In genomic region chr1:154208677-154209390, GRCh38 we compare ENCODE assay signal across 17 cellular contexts. TPM values are rescaled to one million over a fixed set of nuclear protein-coding genes. Genes with fewer than 3 reads are reported as not detected.
DNase-seq lines count a peak whose midpoint lies in the region; ATAC-seq and TF ChIP-seq lines count a peak whose summit lies in the region.
"Had no signal": no experiment of that assay in that cellular context is flagged by ENCODE, and none has a peak within 500 bp of the region (broad histone marks: within the 10 kb centered on the region; RNA-seq: fewer than 3 reads in every experiment).

No MANE protein-coding gene starts in this region.

- ATAC-seq in natural killer cell treated with Interleukin-12 subunit alpha and Interleukin-12 subunit beta and Interleukin-15 and Interleukin-18, amount 100 ng/mL, for 72 hours: peak; percentile 50 to 76
- no peak for ATAC-seq in natural killer cell
- ATAC-seq in activated naive CD4-positive, alpha-beta T cell treated with anti-CD3 and anti-CD28 coated beads, Interleukin-2, amount 50 U/mL, for 72 hours: no peak
- ATAC-seq in GM21381 (IDR thresholded peaks at IDR 0.05; ENCODE audit: unreplicated experiment): no peak
- ATAC-seq in HG03175 (IDR thresholded peaks at IDR 0.05; ENCODE audit: unreplicated experiment): no peak
- ATAC-seq: left colon, Panc1, upper lobe of right lung had no signal

- no peaks in the 10 kb centered on the region for H3K27me3 Mint-ChIP-seq in natural killer cell treated with Interleukin-12 subunit alpha and Interleukin-12 subunit beta and Interleukin-15 and Interleukin-18, amount 100 ng/mL, for 72 hours
- no peaks in the 10 kb centered on the region for H3K27me3 Mint-ChIP-seq in natural killer cell (ENCODE audit: low read depth in 2 of 2)

- H3K4me3 Mint-ChIP-seq in natural killer cell treated with Interleukin-12 subunit alpha and Interleukin-12 subunit beta and Interleukin-15 and Interleukin-18, amount 100 ng/mL, for 72 hours: peak overlapping the region; percentile 23
- H3K4me3 Mint-ChIP-seq in natural killer cell: no peak overlapping the region

- peak overlapping the region; percentile 56 to 74 for H3K27ac Mint-ChIP-seq in natural killer cell treated with Interleukin-12 subunit alpha and Interleukin-12 subunit beta and Interleukin-15 and Interleukin-18, amount 100 ng/mL, for 72 hours
- no peak overlapping the region for H3K27ac Mint-ChIP-seq in natural killer cell
- peak overlapping the region; percentile 17 to 71 for H3K27ac Mint-ChIP-seq in activated naive CD4-positive, alpha-beta T cell treated with anti-CD3 and anti-CD28 coated beads, Interleukin-2, amount 50 U/mL, for 72 hours

- intact Hi-C loops in natural killer cell (cut with micrococcal nuclease): no loop called here

- no peak for TF ChIP-seq CTCF in natural killer cell (IDR thresholded peaks at IDR 0.05)

- H3K9me3 Mint-ChIP-seq in natural killer cell treated with Interleukin-12 subunit alpha and Interleukin-12 subunit beta and Interleukin-15 and Interleukin-18, amount 100 ng/mL, for 72 hours: no peaks in the 10 kb centered on the region
- H3K9me3 Mint-ChIP-seq in natural killer cell: no peaks in the 10 kb centered on the region
- H3K9me3 Mint-ChIP-seq in activated naive CD4-positive, alpha-beta T cell treated with anti-CD3 and anti-CD28 coated beads, Interleukin-2, amount 50 U/mL, for 72 hours: no peaks in the 10 kb centered on the region

- peaks cover 13 to 17% of the 10 kb centered on the region in 2 donors for H3K4me1 Mint-ChIP-seq in natural killer cell treated with Interleukin-12 subunit alpha and Interleukin-12 subunit beta and Interleukin-15 and Interleukin-18, amount 100 ng/mL, for 72 hours (ENCODE audit: low read depth in 2 of 2)
- H3K4me1 Mint-ChIP-seq in natural killer cell: peaks cover 0 to 6% of the 10 kb centered on the region in 2 donors

- H3K36me3 Mint-ChIP-seq in natural killer cell treated with Interleukin-12 subunit alpha and Interleukin-12 subunit beta and Interleukin-15 and Interleukin-18, amount 100 ng/mL, for 72 hours: peaks cover 6% of the 10 kb centered on the region
- peaks cover 7% of the 10 kb centered on the region for H3K36me3 Mint-ChIP-seq in natural killer cell
- H3K36me3 Mint-ChIP-seq in activated naive CD4-positive, alpha-beta T cell treated with anti-CD3 and anti-CD28 coated beads, Interleukin-2, amount 50 U/mL, for 72 hours: peaks cover 6 to 42% of the 10 kb centered on the region in 2 donors

- DNase-seq in SIG-M5 treated with dmso at 0.1 percent for 504 hours (lab: John Stamatoyannopoulos, UW; ENCODE audit: unreplicated experiment) (peak; percentile 61), SIG-M5 (lab: John Stamatoyannopoulos, UW) (no peak), natural killer cell (no peak), DMS79 treated with DMSO at 0.1 percent for 48 hours (lab: John Stamatoyannopoulos, UW) (no peak)
- no peak for DNase-seq in natural killer cell treated with Interleukin-12 subunit alpha and Interleukin-12 subunit beta and Interleukin-15 and Interleukin-18, amount 100 ng/mL, for 72 hours (ENCODE audit: low spot score)
- no peak for DNase-seq in activated naive CD4-positive, alpha-beta T cell treated with anti-CD3 and anti-CD28 coated beads, Interleukin-2, amount 50 U/mL, for 72 hours (ENCODE audit: low spot score in 2 of 2)
- DNase-seq: activated CD4-positive, alpha-beta T cell treated with anti-CD3 and anti-CD28 coated beads for 4 hours; left colon; NCI-H82; SK-N-SH; upper lobe of right lung had no signal

RNA-seq across cellular contexts. Expression of gene CFAP141, which starts 2.7 kb away (rescaled TPM):
- not detected for total RNA-seq in natural killer cell treated with Interleukin-12 subunit alpha and Interleukin-12 subunit beta and Interleukin-15 and Interleukin-18, amount 100 ng/mL, for 72 hours
- total RNA-seq in natural killer cell: 1 to 10 TPM in 1 of 3 donors, not detected in 2; 1.2 TPM
- not detected for total RNA-seq in activated naive CD4-positive, alpha-beta T cell treated with anti-CD3 and anti-CD28 coated beads, Interleukin-2, amount 50 U/mL, for 72 hours
- total RNA-seq: A172, cerebellum, left colon, mesenteric fat pad, upper lobe of right lung had no signal

RNA-seq across cellular contexts. Expression of gene UBAP2L, which starts 11.9 kb away (rescaled TPM):
- 100 to 1,000 TPM; 175 to 183 TPM for total RNA-seq in natural killer cell treated with Interleukin-12 subunit alpha and Interleukin-12 subunit beta and Interleukin-15 and Interleukin-18, amount 100 ng/mL, for 72 hours
- total RNA-seq in natural killer cell: 100 to 1,000 TPM; 195 to 220 (median 218) TPM
- 100 to 1,000 TPM; 188 to 240 TPM for total RNA-seq in activated naive CD4-positive, alpha-beta T cell treated with anti-CD3 and anti-CD28 coated beads, Interleukin-2, amount 50 U/mL, for 72 hours

RNA-seq across cellular contexts. Expression of gene TPM3, which starts 16.9 kb away (rescaled TPM):
- 100 to 1,000 TPM; 495 to 662 TPM for total RNA-seq in natural killer cell treated with Interleukin-12 subunit alpha and Interleukin-12 subunit beta and Interleukin-15 and Interleukin-18, amount 100 ng/mL, for 72 hours
- 100 to 1,000 TPM; 516 to 622 (median 551) TPM for total RNA-seq in natural killer cell
- total RNA-seq in activated naive CD4-positive, alpha-beta T cell treated with anti-CD3 and anti-CD28 coated beads, Interleukin-2, amount 50 U/mL, for 72 hours: 100 to 1,000 TPM; 373 to 610 TPM

RNA-seq across cellular contexts. Expression of gene NUP210L, which starts 54.0 kb away (rescaled TPM):
- total RNA-seq in natural killer cell treated with Interleukin-12 subunit alpha and Interleukin-12 subunit beta and Interleukin-15 and Interleukin-18, amount 100 ng/mL, for 72 hours: under 1 TPM in 1 of 2 donors, not detected in 1; 0.24 TPM
- total RNA-seq in natural killer cell: under 1 TPM; 0.13 to 0.24 (median 0.18) TPM
- under 1 TPM; 0.10 to 0.11 TPM for total RNA-seq in activated naive CD4-positive, alpha-beta T cell treated with anti-CD3 and anti-CD28 coated beads, Interleukin-2, amount 50 U/mL, for 72 hours
- total RNA-seq: A172, cerebellum, mesenteric fat pad had no signal

Comparison
In these comparisons a context has a peak if more than half of its experiments do, and no peak if none do; other contexts are left out.
1. ATAC-seq: peak in natural killer cell treated with Interleukin-12 subunit alpha and Interleukin-12 subunit beta and Interleukin-15 and Interleukin-18, amount 100 ng/mL, for 72 hours (2 of 2); none in natural killer cell (0 of 3), activated naive CD4-positive, alpha-beta T cell treated with anti-CD3 and anti-CD28 coated beads, Interleukin-2, amount 50 U/mL, for 72 hours (0 of 2), GM21381 (single experiment) and HG03175 (single experiment).
2. H3K27ac Mint-ChIP-seq: peak in natural killer cell treated with Interleukin-12 subunit alpha and Interleukin-12 subunit beta and Interleukin-15 and Interleukin-18, amount 100 ng/mL, for 72 hours (2 of 2) and activated naive CD4-positive, alpha-beta T cell treated with anti-CD3 and anti-CD28 coated beads, Interleukin-2, amount 50 U/mL, for 72 hours (2 of 2); none in natural killer cell (0 of 2).